35 cellular contexts compared by ENCODE assay signal in genomic region chr10:97151307-97151914, GRCh38. TPM values are rescaled to one million over a fixed set of nuclear protein-coding genes. Genes with fewer than 3 reads are reported as not detected.
"Had no signal": no experiment of that assay in that cellular context is flagged by ENCODE, and none has a peak within 500 bp of the region (broad histone marks: within the 10 kb centered on the region; RNA-seq: fewer than 3 reads in every experiment).

No MANE protein-coding gene starts in this region.

- H3K4me2 ChIP-seq: SK-N-SH had no signal

- DNase-seq: activated CD4-positive, alpha-beta memory T cell treated with anti-CD3 and anti-CD28 coated beads for 36 hours; activated CD4-positive, alpha-beta T cell treated with anti-CD3 and anti-CD28 coated beads for 36 hours; activated CD4-positive, alpha-beta T cell treated with anti-CD3 and anti-CD28 coated beads, Interleukin-2, amount 10 ng/mL, durations not matched to agents 7 days and 5 days; activated CD8-positive, alpha-beta memory T cell treated with anti-CD3 and anti-CD28 coated beads for 24 hours; activated CD8-positive, alpha-beta memory T cell treated with anti-CD3 and anti-CD28 coated beads, Interleukin-2, amount 10 ng/mL, durations not matched to agents 7 days and 5 days; activated CD8-positive, alpha-beta memory T cell treated with anti-CD3 and anti-CD28 coated beads, Interleukin-2, amount 50 U/mL, for 48 hours; activated gamma-delta T cell; activated naive CD4-positive, alpha-beta T cell treated with Interleukin-2 at 50 U/mL for 16 hours; activated naive CD8-positive, alpha-beta T cell treated with anti-CD3 and anti-CD28 coated beads, Interleukin-2, amount 10 ng/mL, durations not matched to agents 7 days and 5 days; activated T-cell treated with anti-CD3 and anti-CD28 coated beads, Interleukin-2, amount 50 U/mL, for 48 hours; amygdala; Karpas-422; KBM-7; NCI-H1105; NCI-H1417 treated with DMSO at 0.1 percent for 48 hours; NCI-H187 treated with DMSO at 0.1 percent for 48 hours; NCI-H2081; NCI-H2171 treated with DMSO at 0.1 percent for 48 hours; NCI-H2227 treated with DMSO at 0.1 percent for 48 hours; NCI-H446; NCI-H524; NCI-H69; NCI-H82; SHP77 treated with DMSO at 0.1 percent for 48 hours; SK-N-SH had no signal

- H3K9me3 ChIP-seq: ascending aorta, SJSA1, SK-N-SH had no signal

- ATAC-seq: activated CD4-positive, alpha-beta T cell treated with anti-CD3 and anti-CD28 coated beads for 36 hours; activated CD4-positive, CD25-positive, alpha-beta regulatory T cell treated with anti-CD3 and anti-CD28 coated beads, Interleukin-2, amount 50 U/mL, for 24 hours; activated CD8-positive, alpha-beta memory T cell treated with anti-CD3 and anti-CD28 coated beads, Interleukin-2, amount 10 ng/mL, durations not matched to agents 7 days and 5 days; Panc1; WTC11 had no signal

- H3K36me3 ChIP-seq: ascending aorta, SJSA1 had no signal

- H3K9ac ChIP-seq: SK-N-SH had no signal

- H3K27ac Mint-ChIP-seq: activated CD4-positive, alpha-beta memory T cell treated with anti-CD3 and anti-CD28 coated beads for 36 hours; activated CD4-positive, alpha-beta T cell treated with anti-CD3 and anti-CD28 coated beads for 36 hours; activated CD4-positive, alpha-beta T cell treated with anti-CD3 and anti-CD28 coated beads, Interleukin-2, amount 10 ng/mL, durations not matched to agents 7 days and 5 days; activated CD8-positive, alpha-beta memory T cell treated with anti-CD3 and anti-CD28 coated beads, Interleukin-2, amount 10 ng/mL, durations not matched to agents 7 days and 5 days; activated naive CD4-positive, alpha-beta T cell treated with anti-CD3 and anti-CD28 coated beads, Interleukin-2, amount 50 U/mL, for 24 hours; activated naive CD8-positive, alpha-beta T cell treated with anti-CD3 and anti-CD28 coated beads, Interleukin-2, amount 10 ng/mL, durations not matched to agents 7 days and 5 days; T-helper 1 cell treated with Interleukin-12 subunit alpha and Interleukin-12 subunit beta and Interleukin-4 antibody, amounts not matched to agents 30 μg/mL and 1 μg/mL, for 36 hours; T-helper 2 cell treated with Interferon-gamma antibody and Interleukin-4, amounts not matched to agents 5 μg/mL and 100 μg/mL, for 36 hours; WTC11 had no signal

- H3K4me3 ChIP-seq: ascending aorta, SJSA1 had no signal

- H3K4me1 ChIP-seq: ascending aorta, SJSA1 had no signal

- H3K27me3 ChIP-seq: ascending aorta had no signal

- H3K9me3 Mint-ChIP-seq: activated CD4-positive, alpha-beta memory T cell treated with anti-CD3 and anti-CD28 coated beads for 36 hours; activated CD4-positive, alpha-beta T cell treated with anti-CD3 and anti-CD28 coated beads, Interleukin-2, amount 10 ng/mL, durations not matched to agents 7 days and 5 days; activated naive CD4-positive, alpha-beta T cell treated with anti-CD3 and anti-CD28 coated beads, Interleukin-2, amount 50 U/mL, for 24 hours; activated naive CD8-positive, alpha-beta T cell treated with anti-CD3 and anti-CD28 coated beads, Interleukin-2, amount 10 ng/mL, durations not matched to agents 7 days and 5 days; T-helper 1 cell treated with Interleukin-12 subunit alpha and Interleukin-12 subunit beta and Interleukin-4 antibody, amounts not matched to agents 30 μg/mL and 1 μg/mL, for 36 hours; T-helper 2 cell treated with Interferon-gamma antibody and Interleukin-4, amounts not matched to agents 5 μg/mL and 100 μg/mL, for 36 hours; WTC11 had no signal

- FAIRE-seq: TTC549 had no signal

- H3K4me1 Mint-ChIP-seq: activated CD4-positive, alpha-beta T cell treated with anti-CD3 and anti-CD28 coated beads for 36 hours; activated CD4-positive, alpha-beta T cell treated with anti-CD3 and anti-CD28 coated beads, Interleukin-2, amount 10 ng/mL, durations not matched to agents 7 days and 5 days; activated CD8-positive, alpha-beta memory T cell treated with anti-CD3 and anti-CD28 coated beads, Interleukin-2, amount 10 ng/mL, durations not matched to agents 7 days and 5 days; activated naive CD4-positive, alpha-beta T cell treated with anti-CD3 and anti-CD28 coated beads, Interleukin-2, amount 50 U/mL, for 24 hours; activated naive CD8-positive, alpha-beta T cell treated with anti-CD3 and anti-CD28 coated beads, Interleukin-2, amount 10 ng/mL, durations not matched to agents 7 days and 5 days had no signal

- H3K27ac ChIP-seq: ascending aorta, SJSA1 had no signal

- H3K4me3 Mint-ChIP-seq: activated CD4-positive, alpha-beta memory T cell treated with anti-CD3 and anti-CD28 coated beads for 36 hours; activated CD4-positive, alpha-beta T cell treated with anti-CD3 and anti-CD28 coated beads for 36 hours; activated CD4-positive, alpha-beta T cell treated with anti-CD3 and anti-CD28 coated beads, Interleukin-2, amount 10 ng/mL, durations not matched to agents 7 days and 5 days; activated CD8-positive, alpha-beta memory T cell treated with anti-CD3 and anti-CD28 coated beads, Interleukin-2, amount 10 ng/mL, durations not matched to agents 7 days and 5 days; activated naive CD4-positive, alpha-beta T cell treated with anti-CD3 and anti-CD28 coated beads, Interleukin-2, amount 50 U/mL, for 24 hours; activated naive CD8-positive, alpha-beta T cell treated with anti-CD3 and anti-CD28 coated beads, Interleukin-2, amount 10 ng/mL, durations not matched to agents 7 days and 5 days; T-helper 1 cell treated with Interleukin-12 subunit alpha and Interleukin-12 subunit beta and Interleukin-4 antibody, amounts not matched to agents 30 μg/mL and 1 μg/mL, for 36 hours; T-helper 2 cell treated with Interferon-gamma antibody and Interleukin-4, amounts not matched to agents 5 μg/mL and 100 μg/mL, for 36 hours; WTC11 had no signal

- H3K27me3 Mint-ChIP-seq: activated CD4-positive, alpha-beta T cell treated with anti-CD3 and anti-CD28 coated beads for 36 hours; activated naive CD4-positive, alpha-beta T cell treated with anti-CD3 and anti-CD28 coated beads, Interleukin-2, amount 50 U/mL, for 24 hours had no signal

- H3K36me3 Mint-ChIP-seq: activated CD4-positive, alpha-beta memory T cell treated with anti-CD3 and anti-CD28 coated beads for 36 hours; activated CD8-positive, alpha-beta memory T cell treated with anti-CD3 and anti-CD28 coated beads, Interleukin-2, amount 10 ng/mL, durations not matched to agents 7 days and 5 days; activated naive CD4-positive, alpha-beta T cell treated with anti-CD3 and anti-CD28 coated beads, Interleukin-2, amount 50 U/mL, for 24 hours; activated naive CD8-positive, alpha-beta T cell treated with anti-CD3 and anti-CD28 coated beads, Interleukin-2, amount 10 ng/mL, durations not matched to agents 7 days and 5 days; WTC11 had no signal

RNA-seq across cellular contexts. Expression of gene SLIT1, which starts 34.3 kb away (rescaled TPM):
- total RNA-seq: ascending aorta, MCF 10A, SJSA1 had no signal
